ENCODE assay signal across 24 cellular contexts in the genomic region with DNA sequence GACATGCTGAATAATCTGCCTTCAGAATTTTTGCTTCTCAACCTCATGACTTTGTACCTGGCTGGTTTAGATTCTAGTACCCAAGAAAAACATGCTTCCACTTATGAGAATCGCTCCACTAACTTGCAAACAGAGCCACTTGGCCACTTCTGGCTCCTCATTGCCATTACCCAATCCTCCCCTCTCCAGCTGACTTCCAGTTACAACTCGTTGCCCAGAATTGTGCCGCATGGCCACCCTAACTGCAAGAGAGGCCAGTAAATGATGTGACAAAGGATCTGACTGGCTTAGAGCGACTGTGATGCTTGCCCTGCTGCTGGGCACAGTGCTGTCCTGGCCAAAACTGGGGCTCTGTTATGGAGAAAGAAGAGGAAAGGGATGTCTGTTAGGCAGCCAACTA. TPM values are rescaled to one million over a fixed set of nuclear protein-coding genes. Genes with fewer than 3 reads are reported as not detected.
"Had no signal": no experiment of that assay in that cellular context is flagged by ENCODE, and none has a peak within 500 bp of the region (broad histone marks: within the 10 kb centered on the region; RNA-seq: fewer than 3 reads in every experiment).

No MANE protein-coding gene starts in this region.

- FAIRE-seq: HepG2 had no signal

- H3K4me2 ChIP-seq: KMS-11, SK-N-SH had no signal

- ATAC-seq: HepG2, Panc1, PC-3 had no signal

- DNase-seq: IMR-90; Kasumi-1; MM.1S; NCI-H1092 treated with DMSO at 0.1 percent for 48 hours; NCI-H1436; NCI-H187; NCI-H2029; NCI-H2081 treated with DMSO at 0.1 percent for 48 hours; NCI-H2171; NCI-H226; NCI-H446; NCI-H510A; NCI-H524 treated with DMSO at 0.1 percent for 48 hours; NCI-H69; NCI-H774; NK-92 treated with Interleukin-12 subunit alpha and Interleukin-12 subunit beta, amount 100 ng/mL, for 24 hours; PC-3; SHP77; SK-N-SH; SW 1271 had no signal

- H3K27ac ChIP-seq: KMS-11, RWPE1 had no signal

- H3K9ac ChIP-seq: KMS-11, SK-N-SH had no signal

- H3K9me3 ChIP-seq: SK-N-SH had no signal

RNA-seq across cellular contexts. Expression of a gene that starts 7.8 kb away (rescaled TPM):
- total RNA-seq: HepG2 had no signal
- polyA plus RNA-seq: HepG2 had no signal
